Comparison of ENCODE assay signal across 8 cellular contexts in the genomic region with DNA sequence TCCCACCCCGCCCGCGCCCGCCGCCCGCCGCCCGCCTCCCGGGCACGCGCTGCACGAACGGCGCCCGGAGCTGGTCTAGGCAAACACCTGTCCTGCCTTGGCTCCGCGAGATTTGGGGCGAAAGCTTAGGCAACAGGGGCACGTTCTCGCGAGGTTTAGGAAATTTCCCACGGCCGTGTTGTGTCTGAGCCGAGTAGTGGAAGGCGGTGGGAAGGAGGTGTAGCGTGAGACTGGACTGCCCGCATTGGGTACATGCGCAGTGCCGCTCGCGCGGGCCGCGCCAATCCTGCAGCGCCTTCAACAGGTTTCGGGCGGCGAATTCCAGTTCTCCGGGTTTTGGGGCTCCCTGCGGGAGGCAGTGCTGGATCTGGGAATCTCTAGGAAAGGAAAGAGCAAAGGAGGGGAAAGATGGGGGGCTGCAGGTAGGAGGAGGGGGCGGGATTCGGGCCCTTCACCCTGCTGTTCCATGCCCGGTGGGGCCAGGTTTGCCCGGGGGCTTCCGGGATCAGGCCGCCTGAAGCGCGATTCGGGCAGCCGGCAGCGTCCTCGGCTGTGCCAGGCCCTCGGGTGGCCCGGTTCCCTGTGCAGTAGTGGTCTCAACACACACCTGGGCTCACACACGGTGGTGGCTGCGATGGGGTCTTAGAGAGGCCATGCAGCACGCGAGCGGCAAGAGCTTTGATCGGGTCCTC. TPM values are rescaled to one million over a fixed set of nuclear protein-coding genes. Genes with fewer than 3 reads are reported as not detected.
DNase-seq lines count a peak whose midpoint lies in the region; ATAC-seq and TF ChIP-seq lines count a peak whose summit lies in the region.

No MANE protein-coding gene starts in this region.

- ATAC-seq in GM21723 (IDR thresholded peaks at IDR 0.05; ENCODE audit: unreplicated experiment) (peak; percentile 74), esophagus mucosa (peak; percentile 94)

- H3K27me3 ChIP-seq in PC-9 (ENCODE audit: insufficient read depth, low read depth): no peaks in the 10 kb centered on the region
- no peaks in the 10 kb centered on the region for H3K27me3 ChIP-seq in muscle layer of colon (ENCODE audit: control insufficient read depth in 1 of 2, insufficient read depth in 2 of 2, low read length in 2 of 2)

- peaks cover 5% of the 10 kb centered on the region for H4K20me1 ChIP-seq in PC-9 (ENCODE audit: insufficient read depth)

- CTCF ChIA-PET in PC-9 (lab: Charles Lee): interaction anchor here (0.6 to 1.4 kb wide), 3 partner anchors 80 to 192 kb away, joined by 3 to 4 read pairs (median 3); no protein-coding TSS in a partner anchor

- peaks cover 23% of the 10 kb centered on the region for H3F3A ChIP-seq in PC-9 (ENCODE audit: insufficient read depth, low read depth)

- peak; percentile 81 for DNase-seq in DMS79 treated with DMSO at 0.1 percent for 48 hours (lab: John Stamatoyannopoulos, UW)
- peak; percentile 99 for DNase-seq in KBM-7
- peak; percentile 95 to 99 for DNase-seq in PC-9
- peak; percentile 99 for DNase-seq in activated T-cell treated with anti-CD3 and anti-CD28 coated beads, Interleukin-2, amount 50 U/mL, for 48 hours
- peak; percentile 87 to 92 for DNase-seq in stimulated activated CD8-positive, alpha-beta memory T cell treated with anti-CD3 and anti-CD28 coated beads, Interleukin-7, amount 100 ng/mL, for 1 hour (ENCODE audit: low read depth in 2 of 2)

- TF ChIP-seq CTCF in PC-9 (conservative IDR thresholded peaks at IDR 0.05): no peak

- peak overlapping the region; percentile 91 for H3K4me2 ChIP-seq in PC-9

- H2AFZ ChIP-seq in PC-9: peak overlapping the region; percentile 80

- H3K4me1 ChIP-seq in PC-9 (replicated peaks; ENCODE audit: insufficient read depth) (peaks cover 20% of the 10 kb centered on the region; the same call in 1 of the 2 replicates), muscle layer of colon (ENCODE audit: insufficient read depth, low read length) (peaks cover 17% of the 10 kb centered on the region)

- peaks cover 4% of the 10 kb centered on the region for H3K9me3 ChIP-seq in PC-9 (ENCODE audit: insufficient read depth, low read depth)
- no peaks in the 10 kb centered on the region for H3K9me3 ChIP-seq in muscle layer of colon (ENCODE audit: low read length)

- intact Hi-C loops in PC-9 (cut with micrococcal nuclease; ENCODE audit: unreplicated experiment): loop anchor here (1.0 to 5.0 kb wide), 8 partner anchors 31 to 538 kb away; a partner anchor contains a TSS

- peaks cover 34% of the 10 kb centered on the region for H3K79me2 ChIP-seq in PC-9 (ENCODE audit: low read depth)

- in situ Hi-C loops in KBM-7 (cut with MboI; ENCODE audit: low pct_unique_long_range_greater_than_20kb, low sequenced_read_pairs): no loop called here

- H3K27ac ChIP-seq in PC-9: peak overlapping the region; percentile 88
- H3K27ac ChIP-seq in muscle layer of colon (ENCODE audit: low read depth, low read length): peak overlapping the region; percentile 94

- no TSS peak for BruUV-seq in PC-9 (replicated peaks; lab: Mats Ljungman, UMichigan)

- H3K9me2 ChIP-seq in PC-9 (ENCODE audit: insufficient read depth): no peaks in the 10 kb centered on the region

- POLR2A ChIA-PET in PC-9 (lab: Charles Lee; ENCODE audit: unreplicated experiment): interaction anchor here (0.6 to 1.0 kb wide), 10 partner anchors 21 to 535 kb away, joined by 3 to 20 read pairs (median 4); no protein-coding TSS in a partner anchor

- peak overlapping the region; percentile 84 for H3K9ac ChIP-seq in muscle layer of colon (ENCODE audit: low read length)

- H3K36me3 ChIP-seq in PC-9 (ENCODE audit: low read depth): no peaks in the 10 kb centered on the region
- H3K36me3 ChIP-seq in muscle layer of colon (ENCODE audit: insufficient read depth, low read length): no peaks in the 10 kb centered on the region

- H3K4me3 ChIP-seq in PC-9 (peak overlapping the region; percentile 74), muscle layer of colon (ENCODE audit: low read depth in 1 of 2, low read length in 2 of 2) (peak overlapping the region; percentile 79 to 93)

RNA-seq across cellular contexts. Expression of a gene that starts 1.2 kb away (rescaled TPM):
- total RNA-seq in PC-9 (2021) (40.0 and 53.8 TPM in 2 replicates), esophagus mucosa (23.6 TPM)

Comparison
In these comparisons a context has a peak if more than half of its experiments do, and no peak if none do; other contexts are left out.
1. Peak in every context shown above with its lines: DNase-seq, ATAC-seq, H3K4me3 ChIP-seq and H3K27ac ChIP-seq.